8 cellular contexts compared by ENCODE assay signal in the genomic region with DNA sequence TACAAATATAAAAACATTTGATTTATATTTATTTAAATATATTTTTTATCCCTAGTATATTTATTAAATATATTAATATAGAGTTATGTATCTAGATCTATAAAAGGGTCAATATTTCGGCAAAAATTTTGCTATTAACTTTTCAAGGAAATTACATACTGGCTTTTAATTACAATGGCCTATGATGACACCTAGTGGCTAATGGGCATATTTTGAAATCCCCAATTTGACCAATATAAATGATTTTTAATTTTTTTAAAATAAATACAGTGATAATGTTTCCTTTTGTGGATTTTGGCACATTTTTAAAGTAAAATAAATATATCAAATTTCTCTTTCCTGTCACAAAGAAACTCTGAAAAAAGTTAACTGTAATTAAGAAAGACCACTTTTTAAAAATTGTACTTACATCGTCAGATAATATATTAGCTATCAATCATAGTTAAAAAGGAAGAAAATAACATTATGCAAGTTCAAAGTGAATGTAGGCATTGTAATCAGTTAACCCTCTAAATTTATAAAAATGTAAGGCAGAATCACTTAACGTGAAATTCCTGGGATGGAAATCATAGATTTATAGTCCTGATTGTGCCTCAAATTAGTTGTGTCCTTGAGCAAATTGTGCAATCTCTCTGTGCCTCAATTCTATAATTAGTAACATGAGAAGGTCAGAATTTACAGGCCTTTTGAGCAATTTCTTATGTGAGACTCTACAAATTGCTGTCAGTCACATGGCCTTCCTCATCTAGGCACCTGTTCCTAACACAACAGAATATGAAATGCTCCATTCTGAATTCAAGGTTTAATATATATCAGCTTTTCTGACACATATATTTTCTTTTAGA. TPM values are rescaled to one million over a fixed set of nuclear protein-coding genes. Genes with fewer than 3 reads are reported as not detected.
DNase-seq lines count a peak whose midpoint lies in the region; ATAC-seq and TF ChIP-seq lines count a peak whose summit lies in the region.

No MANE protein-coding gene starts in this region.

- H3K4me3 ChIP-seq in LNCaP clone FGC (ENCODE audit: low read depth, low read length) (no peak overlapping the region), ascending aorta (no peak overlapping the region), lower lobe of right lung (no peak overlapping the region), coronary artery (no peak overlapping the region)

- no peak overlapping the region for H3K27ac Mint-ChIP-seq in Calu3 (ENCODE audit: unreplicated experiment)

- H3K27me3 ChIP-seq in ascending aorta (no peaks in the 10 kb centered on the region), lower lobe of right lung (ENCODE audit: low read depth) (no peaks in the 10 kb centered on the region)

- no peak overlapping the region for H3K4me3 Mint-ChIP-seq in Calu3 (ENCODE audit: low read depth, unreplicated experiment)

- peaks cover 15% of the 10 kb centered on the region for H3K4me1 Mint-ChIP-seq in Calu3 (ENCODE audit: low read depth, unreplicated experiment)

- H3K9me3 ChIP-seq in ascending aorta (no peaks in the 10 kb centered on the region), lower lobe of right lung (no peaks in the 10 kb centered on the region)

- H3K36me3 Mint-ChIP-seq in Calu3 (ENCODE audit: insufficient read depth, unreplicated experiment), result no peaks in the 10 kb centered on the region

- no peaks in the 10 kb centered on the region for H3K27me3 Mint-ChIP-seq in Calu3 (ENCODE audit: unreplicated experiment)

- ATAC-seq in lower lobe of right lung (no peak), HG02981 (IDR thresholded peaks at IDR 0.05; ENCODE audit: unreplicated experiment) (no peak), HG02623 (IDR thresholded peaks at IDR 0.05; ENCODE audit: unreplicated experiment) (no peak)

- no TSS peak for BruUV-seq in Calu3 (replicated peaks; lab: Mats Ljungman, UMichigan)

- H3K36me3 ChIP-seq in ascending aorta (no peaks in the 10 kb centered on the region), lower lobe of right lung (no peaks in the 10 kb centered on the region)

- H3K27ac ChIP-seq in ascending aorta (no peak overlapping the region), lower lobe of right lung (no peak overlapping the region), coronary artery (no peak overlapping the region)

- intact Hi-C loops in Calu3 (cut with micrococcal nuclease; ENCODE audit: unreplicated experiment), result loop anchor here (1.0 to 5.0 kb wide), 4 partner anchors 133 to 422 kb away; a partner anchor contains a TSS
- intact Hi-C loops in ascending aorta (cut with DNase I), result no loop called here
- intact Hi-C loops in lower lobe of right lung (cut with DNase I), result loop anchor here (5.0 kb wide), 1 partner anchor 133 kb away; no protein-coding TSS in a partner anchor

- TF ChIP-seq CTCF in Calu3 (IDR thresholded peaks at IDR 0.05; ENCODE audit: unreplicated experiment) (peak; percentile 19), LNCaP clone FGC (IDR thresholded peaks at IDR 0.05; ENCODE audit: control insufficient read depth, extremely low read depth, insufficient read depth) (peak; percentile 48), ascending aorta (IDR thresholded peaks at IDR 0.05) (peak; percentile 18 to 63 (median 51)), lower lobe of right lung (IDR thresholded peaks at IDR 0.05) (peak; percentile 60), coronary artery (IDR thresholded peaks at IDR 0.05) (no peak)

- H3K4me1 ChIP-seq in ascending aorta, result no peaks in the 10 kb centered on the region
- H3K4me1 ChIP-seq in lower lobe of right lung, result no peaks in the 10 kb centered on the region

- H3K9me3 Mint-ChIP-seq in Calu3 (ENCODE audit: low read depth, unreplicated experiment), result no peaks in the 10 kb centered on the region

- CTCF ChIA-PET in Calu3 (lab: Charles Lee), result interaction anchor here (0.6 to 2.8 kb wide), 4 partner anchors 7 to 197 kb away, joined by 3 to 13 read pairs (median 5); no protein-coding TSS in a partner anchor

- DNase-seq in Calu3 (no peak), LNCaP clone FGC (ENCODE audit: low read depth) (no peak), ascending aorta (ENCODE audit: low spot score in 2 of 2) (no peak), lower lobe of right lung (no peak), coronary artery (ENCODE audit: low spot score) (no peak)
- DNase-seq in stimulated activated naive CD4-positive, alpha-beta T cell treated with Interleukin-2 at 50 U/mL for 16 hours (lab: John Stamatoyannopoulos, UW), result no peak

RNA-seq across cellular contexts. Expression of a gene that starts 25.6 kb away (rescaled TPM):
- total RNA-seq in Calu3 (2022), result not detected in 2 replicates
- total RNA-seq in ascending aorta, result not detected
- total RNA-seq in lower lobe of right lung, result 5.0 TPM

RNA-seq across cellular contexts. Expression of a gene that starts 34.8 kb away (rescaled TPM):
- total RNA-seq in Calu3 (2022), result not detected in 2 replicates
- 13.0 TPM for total RNA-seq in ascending aorta
- total RNA-seq in lower lobe of right lung, result 16.3 TPM

Comparison
In these comparisons a context has a peak if more than half of its experiments do, and no peak if none do; other contexts are left out.
1. RNA of a gene that starts 34.8 kb away (total RNA-seq): 16.3 TPM in lower lobe of right lung (single experiment) and 13.0 TPM in ascending aorta (single experiment); not detected in Calu3; every median in the first group is over 10 times any median in the second.